1 cellular context compared by ENCODE assay signal in genomic region chr19:46824887-46825730, GRCh38.
TF ChIP-seq lines count a peak whose summit lies in the region.

No MANE protein-coding gene starts in this region.

TF ChIP-seq in K562, 482 proteins besides CTCF, POLR2A, EP300 and RAD21 (continued from another document):
- TF ChIP-seq, protein P1, sequence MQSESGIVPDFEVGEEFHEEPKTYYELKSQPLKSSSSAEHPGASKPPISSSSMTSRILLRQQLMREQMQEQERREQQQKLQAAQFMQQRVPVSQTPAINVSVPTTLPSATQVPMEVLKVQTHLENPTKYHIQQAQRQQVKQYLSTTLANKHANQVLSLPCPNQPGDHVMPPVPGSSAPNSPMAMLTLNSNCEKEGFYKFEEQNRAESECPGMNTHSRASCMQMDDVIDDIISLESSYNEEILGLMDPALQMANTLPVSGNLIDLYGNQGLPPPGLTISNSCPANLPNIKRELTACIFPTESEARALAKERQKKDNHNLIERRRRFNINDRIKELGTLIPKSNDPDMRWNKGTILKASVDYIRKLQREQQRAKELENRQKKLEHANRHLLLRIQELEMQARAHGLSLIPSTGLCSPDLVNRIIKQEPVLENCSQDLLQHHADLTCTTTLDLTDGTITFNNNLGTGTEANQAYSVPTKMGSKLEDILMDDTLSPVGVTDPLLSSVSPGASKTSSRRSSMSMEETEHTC (IDR thresholded peaks at IDR 0.05) = no peak
- TF ChIP-seq ZNF12 (CRISPR knock-in tag; IDR thresholded peaks at IDR 0.05) = no peak
- TF ChIP-seq RBM14 (IDR thresholded peaks at IDR 0.05; ENCODE audit: borderline replicate concordance, insufficient read depth, low read depth, low read length) = no peak
- no peak for TF ChIP-seq BRF2 (IDR thresholded peaks at IDR 0.05; ENCODE audit: borderline replicate concordance, insufficient read depth, insufficient read length)
- TF ChIP-seq NR2C1 (IDR thresholded peaks at IDR 0.05) = no peak
- no peak for TF ChIP-seq NR2C1 (tag; IDR thresholded peaks at IDR 0.05)
- peak; percentile 77 for TF ChIP-seq CEBPG (CRISPR knock-in tag; IDR thresholded peaks at IDR 0.05)
- peak; percentile 46 to 60; a peak in 2 of 4 replicates for TF ChIP-seq CEBPG (tag; conservative IDR thresholded peaks at IDR 0.05 in 1 of 2, IDR thresholded peaks at IDR 0.05 in 1 of 2)
- TF ChIP-seq FOS (IDR thresholded peaks at IDR 0.05; ENCODE audit: extremely low read depth, insufficient read length) = no peak
- TF ChIP-seq ARID2 (IDR thresholded peaks at IDR 0.05) = no peak
- TF ChIP-seq ZNF57 (CRISPR knock-in tag; IDR thresholded peaks at IDR 0.05) = no peak
- TF ChIP-seq, protein P2, sequence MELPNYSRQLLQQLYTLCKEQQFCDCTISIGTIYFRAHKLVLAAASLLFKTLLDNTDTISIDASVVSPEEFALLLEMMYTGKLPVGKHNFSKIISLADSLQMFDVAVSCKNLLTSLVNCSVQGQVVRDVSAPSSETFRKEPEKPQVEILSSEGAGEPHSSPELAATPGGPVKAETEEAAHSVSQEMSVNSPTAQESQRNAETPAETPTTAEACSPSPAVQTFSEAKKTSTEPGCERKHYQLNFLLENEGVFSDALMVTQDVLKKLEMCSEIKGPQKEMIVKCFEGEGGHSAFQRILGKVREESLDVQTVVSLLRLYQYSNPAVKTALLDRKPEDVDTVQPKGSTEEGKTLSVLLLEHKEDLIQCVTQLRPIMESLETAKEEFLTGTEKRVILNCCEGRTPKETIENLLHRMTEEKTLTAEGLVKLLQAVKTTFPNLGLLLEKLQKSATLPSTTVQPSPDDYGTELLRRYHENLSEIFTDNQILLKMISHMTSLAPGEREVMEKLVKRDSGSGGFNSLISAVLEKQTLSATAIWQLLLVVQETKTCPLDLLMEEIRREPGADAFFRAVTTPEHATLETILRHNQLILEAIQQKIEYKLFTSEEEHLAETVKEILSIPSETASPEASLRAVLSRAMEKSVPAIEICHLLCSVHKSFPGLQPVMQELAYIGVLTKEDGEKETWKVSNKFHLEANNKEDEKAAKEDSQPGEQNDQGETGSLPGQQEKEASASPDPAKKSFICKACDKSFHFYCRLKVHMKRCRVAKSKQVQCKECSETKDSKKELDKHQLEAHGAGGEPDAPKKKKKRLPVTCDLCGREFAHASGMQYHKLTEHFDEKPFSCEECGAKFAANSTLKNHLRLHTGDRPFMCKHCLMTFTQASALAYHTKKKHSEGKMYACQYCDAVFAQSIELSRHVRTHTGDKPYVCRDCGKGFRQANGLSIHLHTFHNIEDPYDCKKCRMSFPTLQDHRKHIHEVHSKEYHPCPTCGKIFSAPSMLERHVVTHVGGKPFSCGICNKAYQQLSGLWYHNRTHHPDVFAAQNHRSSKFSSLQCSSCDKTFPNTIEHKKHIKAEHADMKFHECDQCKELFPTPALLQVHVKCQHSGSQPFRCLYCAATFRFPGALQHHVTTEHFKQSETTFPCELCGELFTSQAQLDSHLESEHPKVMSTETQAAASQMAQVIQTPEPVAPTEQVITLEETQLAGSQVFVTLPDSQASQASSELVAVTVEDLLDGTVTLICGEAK (IDR thresholded peaks at IDR 0.05) = peak; percentile 87
- TF ChIP-seq, protein P2 (CRISPR knock-in tag; IDR thresholded peaks at IDR 0.05) = no peak
- no peak for TF ChIP-seq ZNF77 (CRISPR knock-in tag; IDR thresholded peaks at IDR 0.05)
- peak; percentile 13; the same call in 1 of the 2 replicates for TF ChIP-seq EP400 (IDR thresholded peaks at IDR 0.05)
